33 cellular contexts compared by ENCODE assay signal in genomic region chr17:58606934-58607333, GRCh38.
"Had no signal": no experiment of that assay in that cellular context is flagged by ENCODE, and none has a peak within 500 bp of the region (broad histone marks: within the 10 kb centered on the region; RNA-seq: fewer than 3 reads in every experiment).

No MANE protein-coding gene starts in this region.

- H3K9me3 Mint-ChIP-seq: activated CD8-positive, alpha-beta T cell treated with anti-CD3 and anti-CD28 coated beads for 36 hours; activated naive CD8-positive, alpha-beta T cell treated with anti-CD3 and anti-CD28 coated beads, Interleukin-2, amount 10 ng/mL, durations not matched to agents 7 days and 5 days; activated T-cell treated with anti-CD3 and anti-CD28 coated beads, Interleukin-2, amount 50 U/mL, for 72 hours; activated T-helper 17 cell treated with anti-CD3 and anti-CD28 coated beads, Interleukin-2, amount 50 U/mL, for 72 hours had no signal

- H3K27me3 ChIP-seq: ascending aorta, SJCRH30 had no signal

- H3K4me3 ChIP-seq: ascending aorta, PC-9, SJCRH30, SK-N-MC had no signal

- H3K36me3 Mint-ChIP-seq: activated naive CD8-positive, alpha-beta T cell treated with anti-CD3 and anti-CD28 coated beads, Interleukin-2, amount 10 ng/mL, durations not matched to agents 7 days and 5 days had no signal

- H3K36me3 ChIP-seq: ascending aorta, SJCRH30, WERI-Rb-1 had no signal

- ATAC-seq: activated CD8-positive, alpha-beta T cell treated with anti-CD3 and anti-CD28 coated beads for 36 hours; activated T-cell treated with anti-CD3 and anti-CD28 coated beads, Interleukin-2, amount 50 U/mL, for 72 hours; activated T-helper 17 cell treated with anti-CD3 and anti-CD28 coated beads, Interleukin-2, amount 50 U/mL, for 72 hours had no signal

- H3K9me3 ChIP-seq: ascending aorta, SJCRH30 had no signal

- H3K4me1 ChIP-seq: ascending aorta had no signal

- DNase-seq: activated CD4-positive, alpha-beta T cell treated with anti-CD3 and anti-CD28 coated beads for 1 hour; activated CD4-positive, alpha-beta T cell treated with anti-CD3 and anti-CD28 coated beads for 48 hours; activated CD4-positive, CD25-positive, alpha-beta regulatory T cell; activated CD8-positive, alpha-beta T cell treated with anti-CD3 and anti-CD28 coated beads for 36 hours; activated effector memory CD4-positive, alpha-beta T cell treated with anti-CD3 and anti-CD28 coated beads, Interleukin-2, amount 50 U/mL, for 16 hours; activated naive CD4-positive, alpha-beta T cell; activated naive CD4-positive, alpha-beta T cell treated with anti-CD3 and anti-CD28 coated beads, Interleukin-2, amount 50 U/mL, for 16 hours; activated naive CD8-positive, alpha-beta T cell treated with anti-CD3 and anti-CD28 coated beads, Interleukin-2, amount 10 ng/mL, durations not matched to agents 7 days and 5 days; activated T-cell treated with anti-CD3 and anti-CD28 coated beads, Interleukin-2, amount 50 U/mL, for 1 hour; activated T-cell treated with anti-CD3 and anti-CD28 coated beads, Interleukin-2, amount 50 U/mL, for 72 hours; amygdala; caudate nucleus; cerebellar nuclear complex; NCI-H1092 treated with DMSO at 0.1 percent for 48 hours; NCI-H1417; NCI-H146; NCI-H187; NCI-H2029 treated with DMSO at 0.1 percent for 48 hours; NCI-H2107; NCI-H2171; NCI-H510A; NCI-H526; NCI-H748 treated with DMSO at 0.1 percent for 48 hours; NK-92 treated with Interleukin-12 subunit alpha and Interleukin-12 subunit beta, amount 100 ng/mL, for 24 hours; PC-9; SHP77; SJCRH30; T1000; WERI-Rb-1 had no signal

- H3K4me1 Mint-ChIP-seq: activated T-helper 17 cell treated with anti-CD3 and anti-CD28 coated beads, Interleukin-2, amount 50 U/mL, for 72 hours had no signal

- H3K27ac Mint-ChIP-seq: activated CD8-positive, alpha-beta T cell treated with anti-CD3 and anti-CD28 coated beads for 36 hours; activated naive CD8-positive, alpha-beta T cell treated with anti-CD3 and anti-CD28 coated beads, Interleukin-2, amount 10 ng/mL, durations not matched to agents 7 days and 5 days; activated T-cell treated with anti-CD3 and anti-CD28 coated beads, Interleukin-2, amount 50 U/mL, for 72 hours; activated T-helper 17 cell treated with anti-CD3 and anti-CD28 coated beads, Interleukin-2, amount 50 U/mL, for 72 hours had no signal

- H3K27me3 Mint-ChIP-seq: activated CD8-positive, alpha-beta T cell treated with anti-CD3 and anti-CD28 coated beads for 36 hours; activated T-helper 17 cell treated with anti-CD3 and anti-CD28 coated beads, Interleukin-2, amount 50 U/mL, for 72 hours had no signal

- H3K4me3 Mint-ChIP-seq: activated CD8-positive, alpha-beta T cell treated with anti-CD3 and anti-CD28 coated beads for 36 hours; activated naive CD8-positive, alpha-beta T cell treated with anti-CD3 and anti-CD28 coated beads, Interleukin-2, amount 10 ng/mL, durations not matched to agents 7 days and 5 days; activated T-cell treated with anti-CD3 and anti-CD28 coated beads, Interleukin-2, amount 50 U/mL, for 72 hours; activated T-helper 17 cell treated with anti-CD3 and anti-CD28 coated beads, Interleukin-2, amount 50 U/mL, for 72 hours had no signal

- H3K27ac ChIP-seq: ascending aorta, PC-9, RWPE1, SJCRH30, SK-N-MC, WERI-Rb-1 had no signal
